Comparison of ENCODE assay signal across 17 cellular contexts in the genomic region with DNA sequence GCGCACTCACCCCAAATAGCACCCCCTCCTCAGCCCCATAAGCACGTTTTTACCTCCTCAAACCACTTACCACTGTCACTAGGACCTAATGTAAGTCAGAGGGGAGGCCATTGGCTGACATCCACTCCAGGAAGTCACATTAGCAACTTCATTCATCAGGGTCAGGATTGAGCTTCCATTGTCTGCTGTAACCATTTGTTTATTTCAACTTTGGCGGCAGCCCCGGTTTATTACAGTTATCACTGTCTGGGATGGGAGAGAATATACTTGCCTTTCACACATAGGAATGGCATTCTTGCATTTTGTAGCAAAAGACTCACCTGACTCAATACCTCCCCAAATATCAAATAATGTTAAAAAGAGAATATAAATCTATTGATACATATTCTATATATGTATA. TPM values are rescaled to one million over a fixed set of nuclear protein-coding genes. Genes with fewer than 3 reads are reported as not detected.
DNase-seq lines count a peak whose midpoint lies in the region; ATAC-seq, FAIRE-seq and TF ChIP-seq lines count a peak whose summit lies in the region.
"Had no signal": no experiment of that assay in that cellular context is flagged by ENCODE, and none has a peak within 500 bp of the region (broad histone marks: within the 10 kb centered on the region; RNA-seq: fewer than 3 reads in every experiment).

No MANE protein-coding gene starts in this region.

- H3K36me3 ChIP-seq in breast epithelium (no peaks in the 10 kb centered on the region), bronchial epithelial cell (ENCODE audit: control insufficient read depth, insufficient read depth, low read length) (no peaks in the 10 kb centered on the region), upper lobe of right lung (no peaks in the 10 kb centered on the region), HAP-1 (replicated peaks) (no peaks in the 10 kb centered on the region)

- DNase-seq in MCF 10A (ENCODE audit: unreplicated experiment) = peak; percentile 45
- DNase-seq in breast epithelium (ENCODE audit: low spot score in 2 of 2) = no peak
- DNase-seq in bronchial epithelial cell (ENCODE audit: low read depth) = peak; percentile 7
- peak; percentile 22 for DNase-seq in fibroblast of pulmonary artery (ENCODE audit: low read depth)
- no peak for DNase-seq in upper lobe of right lung
- no peak for DNase-seq in substantia nigra (lab: John Stamatoyannopoulos, UW)
- no peak for DNase-seq in HAP-1 (ENCODE audit: low spot score in 2 of 2)
- DNase-seq: NCI-H1436 treated with DMSO at 0.1 percent for 48 hours, NCI-H2081, NCI-H226, SK-N-SH had no signal

- POLR2A ChIA-PET in MCF 10A (lab: Yijun Ruan, JAX) = interaction anchor here (0.9 to 6.2 kb wide), 11 partner anchors 10 to 364 kb away, joined by 3 to 91 read pairs (median 7); a partner anchor contains a TSS

- H3K9me3 Mint-ChIP-seq in MCF 10A (ENCODE audit: unreplicated experiment) = no peaks in the 10 kb centered on the region

- no peak for ATAC-seq in upper lobe of right lung
- ATAC-seq in GM21447 (IDR thresholded peaks at IDR 0.05; ENCODE audit: unreplicated experiment) = no peak
- ATAC-seq: GM12878, Right ventricle myocardium inferior had no signal

- H3K27ac ChIP-seq in breast epithelium (peak overlapping the region in 1 of 2 donors; percentile 43), upper lobe of right lung (no peak overlapping the region), substantia nigra (ENCODE audit: low read depth, low read length, poor library complexity, severe bottlenecking) (no peak overlapping the region)
- H3K27ac ChIP-seq: C4-2B had no signal

- H3K4me3 Mint-ChIP-seq in MCF 10A (ENCODE audit: unreplicated experiment) = peak overlapping the region; percentile 4

- TF ChIP-seq POLR2A in breast epithelium (IDR thresholded peaks at IDR 0.05) = no peak

- no TSS peak for BruUV-seq in MCF 10A (replicated peaks; lab: Mats Ljungman, UMichigan)

- CTCF ChIA-PET in MCF 10A (lab: Yijun Ruan, JAX) = interaction anchor here (0.7 to 5.5 kb wide), 8 partner anchors 12 to 364 kb away, joined by 3 to 48 read pairs (median 4); a partner anchor contains a TSS

- peaks cover 65% of the 10 kb centered on the region for H3K4me1 Mint-ChIP-seq in MCF 10A (ENCODE audit: insufficient read depth, unreplicated experiment)

- H3K9me3 ChIP-seq in breast epithelium (no peaks in the 10 kb centered on the region), upper lobe of right lung (no peaks in the 10 kb centered on the region), HAP-1 (no peaks in the 10 kb centered on the region)
- H3K9me3 ChIP-seq: SK-N-SH had no signal

- FAIRE-seq in bronchial epithelial cell (lab: Jason Lieb, UNC) = no peak
- FAIRE-seq: A204.1, GM12878, GM18507 had no signal

- TF ChIP-seq CTCF in MCF 10A (IDR thresholded peaks at IDR 0.05; ENCODE audit: unreplicated experiment) = no peak
- no peak for TF ChIP-seq CTCF in breast epithelium (IDR thresholded peaks at IDR 0.05)
- no peak for TF ChIP-seq CTCF in bronchial epithelial cell (IDR thresholded peaks at IDR 0.05; ENCODE audit: insufficient read depth, low read length, severe bottlenecking)
- TF ChIP-seq CTCF in fibroblast of pulmonary artery (IDR thresholded peaks at IDR 0.05; ENCODE audit: low read length, missing control alignments) = no peak
- no peak for TF ChIP-seq CTCF in upper lobe of right lung (IDR thresholded peaks at IDR 0.05)

- no peaks in the 10 kb centered on the region for H3K27me3 Mint-ChIP-seq in MCF 10A (ENCODE audit: insufficient read depth, unreplicated experiment)

- H3K4me1 ChIP-seq in breast epithelium (peaks cover 4 to 11% of the 10 kb centered on the region in 2 donors), upper lobe of right lung (peaks cover 18% of the 10 kb centered on the region), HAP-1 (no peaks in the 10 kb centered on the region)

- H3K4me3 ChIP-seq in breast epithelium (no peak overlapping the region), bronchial epithelial cell (ENCODE audit: low read depth, low read length) (no peak overlapping the region), fibroblast of pulmonary artery (replicated peaks; ENCODE audit: low read depth, low read length) (no peak overlapping the region), upper lobe of right lung (no peak overlapping the region), HAP-1 (no peak overlapping the region)
- H3K4me3 ChIP-seq: GM12878 had no signal

- intact Hi-C loops in MCF 10A (cut with micrococcal nuclease) (no loop called here), breast epithelium (cut with DNase I; ENCODE audit: low total_unique reads) (no loop called here), upper lobe of right lung (cut with DNase I) (no loop called here)

- peak overlapping the region; percentile 88 for H3K27ac Mint-ChIP-seq in MCF 10A (ENCODE audit: low read depth, unreplicated experiment)

- no peaks in the 10 kb centered on the region for H3K36me3 Mint-ChIP-seq in MCF 10A (ENCODE audit: insufficient read depth, unreplicated experiment)

- H3K27me3 ChIP-seq in breast epithelium (no peaks in the 10 kb centered on the region), bronchial epithelial cell (ENCODE audit: control insufficient read depth, insufficient read depth, low read length) (no peaks in the 10 kb centered on the region), upper lobe of right lung (no peaks in the 10 kb centered on the region), HAP-1 (ENCODE audit: low read depth) (no peaks in the 10 kb centered on the region)

- in situ Hi-C loops in HAP-1 (cut with MboI; ENCODE audit: low sequenced_read_pairs) = no loop called here

RNA-seq across cellular contexts. Expression of a gene that starts 38.3 kb away (rescaled TPM):
- 15.9 and 19.7 TPM in 2 replicates for total RNA-seq in MCF 10A (2022)
- total RNA-seq in breast epithelium = 100 to 1,000 TPM in 1 of 3 donors, 10 to 100 TPM in 2; 39.0 to 148 (median 43.9) TPM
- total RNA-seq in bronchial epithelial cell = 1.3 and 3.6 TPM in 2 replicates
- total RNA-seq in upper lobe of right lung = 37.3 TPM
- total RNA-seq: GM12878 had no signal

Comparison
In these comparisons a context has a peak if more than half of its experiments do, and no peak if none do; other contexts are left out.
1. DNase-seq: peak in MCF 10A (single experiment), bronchial epithelial cell (single experiment) and fibroblast of pulmonary artery (single experiment); none in breast epithelium (0 of 2), upper lobe of right lung (single experiment), substantia nigra (0 of 49) and HAP-1 (0 of 2).